22 cellular contexts compared by ENCODE assay signal in the genomic region with DNA sequence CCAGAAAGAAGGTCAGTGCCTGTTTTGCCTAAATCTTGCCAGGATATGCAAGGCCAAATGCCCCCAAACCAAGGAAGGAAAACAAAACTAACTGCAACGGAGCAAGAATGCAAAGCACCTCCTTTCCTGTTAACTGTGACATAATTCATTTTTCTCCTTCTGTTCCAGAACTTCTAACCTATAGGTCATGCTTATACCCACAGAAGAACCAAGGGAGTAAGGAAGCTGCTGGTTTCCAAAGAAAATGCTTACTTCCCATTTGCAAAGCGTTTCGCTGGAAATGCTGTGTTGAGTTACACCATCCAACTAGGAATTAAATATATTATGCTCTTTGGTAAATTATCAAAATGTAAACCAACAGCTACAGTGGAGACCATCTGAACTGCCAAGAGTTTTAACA. TPM values are rescaled to one million over a fixed set of nuclear protein-coding genes. Genes with fewer than 3 reads are reported as not detected.
DNase-seq lines count a peak whose midpoint lies in the region; ATAC-seq and TF ChIP-seq lines count a peak whose summit lies in the region.
"Had no signal": no experiment of that assay in that cellular context is flagged by ENCODE, and none has a peak within 500 bp of the region (broad histone marks: within the 10 kb centered on the region; RNA-seq: fewer than 3 reads in every experiment).

No MANE protein-coding gene starts in this region.

- peaks cover 39% of the 10 kb centered on the region for H3K36me3 Mint-ChIP-seq in dendritic cell treated with granulocyte-macrophage colony-stimulating factor and Interleukin-4, amounts not matched to agents 40 ng/mL and 50 ng/mL, for 4 days (ENCODE audit: low read depth)
- peaks cover 0 to 31% (median 3%) of the 10 kb centered on the region in 5 donors for H3K36me3 Mint-ChIP-seq in naive thymus-derived CD4-positive, alpha-beta T cell

- H3K27me3 Mint-ChIP-seq in dendritic cell treated with granulocyte-macrophage colony-stimulating factor and Interleukin-4, amounts not matched to agents 40 ng/mL and 50 ng/mL, for 4 days = no peaks in the 10 kb centered on the region
- no peaks in the 10 kb centered on the region for H3K27me3 Mint-ChIP-seq in naive thymus-derived CD4-positive, alpha-beta T cell
- H3K27me3 Mint-ChIP-seq: memory B cell had no signal

- CTCF ChIA-PET in naive thymus-derived CD4-positive, alpha-beta T cell (lab: Charles Lee) = interaction anchor here (0.6 kb wide), 1 partner anchor 94 kb away, joined by 5 read pairs; no protein-coding TSS in a partner anchor

- peak overlapping the region; percentile 79 for H3K27ac ChIP-seq in SJCRH30
- no peak overlapping the region for H3K27ac ChIP-seq in osteoblast (ENCODE audit: low read depth, low read length)
- H3K27ac ChIP-seq in naive thymus-derived CD4-positive, alpha-beta T cell (ENCODE audit: low read depth, low read length) = no peak overlapping the region
- H3K27ac ChIP-seq: brain microvascular endothelial cell, C4-2B, upper lobe of right lung, WERI-Rb-1 had no signal

- H3K27ac Mint-ChIP-seq in dendritic cell treated with granulocyte-macrophage colony-stimulating factor and Interleukin-4, amounts not matched to agents 40 ng/mL and 50 ng/mL, for 4 days = peak overlapping the region; percentile 88
- H3K27ac Mint-ChIP-seq in naive thymus-derived CD4-positive, alpha-beta T cell = no peak overlapping the region
- H3K27ac Mint-ChIP-seq: GM23338, memory B cell had no signal

- H3K4me2 ChIP-seq in osteoblast (ENCODE audit: insufficient read depth, low read length) = peak overlapping the region; percentile 21
- H3K4me2 ChIP-seq: GM23338 had no signal

- H3K27me3 ChIP-seq in SJCRH30 (no peaks in the 10 kb centered on the region), osteoblast (ENCODE audit: insufficient read depth, low read length) (no peaks in the 10 kb centered on the region)
- H3K27me3 ChIP-seq in naive thymus-derived CD4-positive, alpha-beta T cell (ENCODE audit: control insufficient read depth in 2 of 2, insufficient read depth in 2 of 2, low read length in 2 of 2) = no peaks in the 10 kb centered on the region
- H3K27me3 ChIP-seq: brain microvascular endothelial cell, upper lobe of right lung had no signal

- H3K36me3 ChIP-seq in SJCRH30 (no peaks in the 10 kb centered on the region), osteoblast (ENCODE audit: insufficient read depth, low read length) (no peaks in the 10 kb centered on the region)
- H3K36me3 ChIP-seq in naive thymus-derived CD4-positive, alpha-beta T cell (ENCODE audit: control insufficient read depth in 2 of 3, insufficient read depth in 3 of 3, low read length in 3 of 3) = no peaks in the 10 kb centered on the region
- H3K36me3 ChIP-seq: upper lobe of right lung, WERI-Rb-1 had no signal

- POLR2A ChIA-PET in naive thymus-derived CD4-positive, alpha-beta T cell (lab: Charles Lee) = no interaction called here

- peak overlapping the region; percentile 20 for H3K4me3 Mint-ChIP-seq in dendritic cell treated with granulocyte-macrophage colony-stimulating factor and Interleukin-4, amounts not matched to agents 40 ng/mL and 50 ng/mL, for 4 days
- H3K4me3 Mint-ChIP-seq in naive thymus-derived CD4-positive, alpha-beta T cell = no peak overlapping the region
- H3K4me3 Mint-ChIP-seq: GM23338, memory B cell had no signal

- H3K4me1 ChIP-seq in SJCRH30 (peaks cover 36% of the 10 kb centered on the region), osteoblast (ENCODE audit: insufficient read depth, low read length) (peaks cover 17% of the 10 kb centered on the region)
- peaks cover 0 to 5% of the 10 kb centered on the region in 2 donors for H3K4me1 ChIP-seq in naive thymus-derived CD4-positive, alpha-beta T cell (ENCODE audit: control insufficient read depth in 2 of 2, insufficient read depth in 2 of 2, low read length in 2 of 2)

- H3K9me3 Mint-ChIP-seq in dendritic cell treated with granulocyte-macrophage colony-stimulating factor and Interleukin-4, amounts not matched to agents 40 ng/mL and 50 ng/mL, for 4 days = no peaks in the 10 kb centered on the region
- peaks cover 0 to 5% (median 0%) of the 10 kb centered on the region in 11 donors for H3K9me3 Mint-ChIP-seq in naive thymus-derived CD4-positive, alpha-beta T cell
- H3K9me3 Mint-ChIP-seq: GM23338, memory B cell had no signal

- DNase-seq in SJCRH30 (no peak), osteoblast (ENCODE audit: insufficient read length, low spot score, missing footprints) (no peak), SIG-M5 treated with dmso at 0.1 percent for 504 hours (lab: John Stamatoyannopoulos, UW; ENCODE audit: unreplicated experiment) (no peak), HUDEP-2 (lab: John Stamatoyannopoulos, UW; ENCODE audit: unreplicated experiment in 76 of 76) (no peak), superior temporal gyrus (ENCODE audit: extremely low spot score) (no peak)
- no peak for DNase-seq in naive thymus-derived CD4-positive, alpha-beta T cell
- DNase-seq: activated CD4-positive, alpha-beta T cell treated with anti-CD3 and anti-CD28 coated beads for 48 hours; activated naive CD4-positive, alpha-beta T cell; activated T-cell treated with anti-CD3 and anti-CD28 coated beads, Interleukin-2, amount 50 U/mL, for 48 hours; brain microvascular endothelial cell; Calu3; DMS79 treated with DMSO at 0.1 percent for 48 hours; left colon; SW 1271; T-helper 9 cell; upper lobe of right lung; WERI-Rb-1 had no signal

- intact Hi-C loops in dendritic cell treated with granulocyte-macrophage colony-stimulating factor and Interleukin-4, amounts not matched to agents 40 ng/mL and 50 ng/mL, for 4 days (cut with micrococcal nuclease) = no loop called here
- intact Hi-C loops in naive thymus-derived CD4-positive, alpha-beta T cell (cut with micrococcal nuclease) = loop anchor here in 1 of 2 donors (10.0 kb wide), 1 partner anchor 46 kb away; a partner anchor contains a TSS

- no peak overlapping the region for H2AFZ ChIP-seq in osteoblast (ENCODE audit: low read length)
- H2AFZ ChIP-seq: GM23338 had no signal

- ATAC-seq in naive thymus-derived CD4-positive, alpha-beta T cell = no peak
- ATAC-seq: esophagus mucosa, GM23338, left colon, upper lobe of right lung had no signal

- no peak for TF ChIP-seq CTCF in osteoblast (IDR thresholded peaks at IDR 0.05; ENCODE audit: extremely low read depth, low read depth, low read length)

- H4K20me1 ChIP-seq in osteoblast (ENCODE audit: insufficient read depth, low read length) = no peaks in the 10 kb centered on the region

- H3K4me3 ChIP-seq in SJCRH30 (no peak overlapping the region), osteoblast (ENCODE audit: insufficient read depth, low read length) (no peak overlapping the region)
- H3K4me3 ChIP-seq in naive thymus-derived CD4-positive, alpha-beta T cell (ENCODE audit: low read length) = no peak overlapping the region
- H3K4me3 ChIP-seq: GM23338, upper lobe of right lung had no signal

- H3K79me2 ChIP-seq in osteoblast (ENCODE audit: insufficient read depth, low read length) = peaks cover 81% of the 10 kb centered on the region

- H3K9me3 ChIP-seq in SJCRH30 (replicated peaks) (no peaks in the 10 kb centered on the region), osteoblast (ENCODE audit: low read depth, low read length) (no peaks in the 10 kb centered on the region)
- no peaks in the 10 kb centered on the region for H3K9me3 ChIP-seq in naive thymus-derived CD4-positive, alpha-beta T cell (ENCODE audit: control insufficient read depth in 2 of 3, low read length in 3 of 3)
- H3K9me3 ChIP-seq: upper lobe of right lung had no signal

- H3K4me1 Mint-ChIP-seq in dendritic cell treated with granulocyte-macrophage colony-stimulating factor and Interleukin-4, amounts not matched to agents 40 ng/mL and 50 ng/mL, for 4 days (ENCODE audit: low read depth) = peaks cover 73% of the 10 kb centered on the region
- H3K4me1 Mint-ChIP-seq in naive thymus-derived CD4-positive, alpha-beta T cell = peaks cover 0 to 42% (median 6%) of the 10 kb centered on the region in 7 donors

RNA-seq across cellular contexts. Expression of a gene that starts 43.0 kb away (rescaled TPM):
- total RNA-seq in SJCRH30 (2014; rRNA removed; shearing (Covaris generic)) = 6.0 and 6.3 TPM in 2 replicates
- 44.2 and 48.5 TPM in 2 replicates for total RNA-seq in osteoblast
- total RNA-seq in naive thymus-derived CD4-positive, alpha-beta T cell = 10 to 100 TPM; 32.2 to 82.7 (median 47.4) TPM
- polyA plus RNA-seq in naive thymus-derived CD4-positive, alpha-beta T cell = 1 to 10 TPM; 1.5 to 3.0 TPM
